1 cellular context compared by ENCODE assay signal in genomic region chr11:96331556-96332168, GRCh38.
TF ChIP-seq lines count a peak whose summit lies in the region.

No MANE protein-coding gene starts in this region.

TF ChIP-seq in K562, 482 proteins besides CTCF, POLR2A, EP300 and RAD21 (continued from another document):
- no peak for TF ChIP-seq HMBOX1 (IDR thresholded peaks at IDR 0.05)
- TF ChIP-seq DNMT1 (IDR thresholded peaks at IDR 0.05) = no peak
- no peak for TF ChIP-seq PRDM10 (IDR thresholded peaks at IDR 0.05; ENCODE audit: partially characterized antibody)
- TF ChIP-seq TRIM25 (IDR thresholded peaks at IDR 0.05; ENCODE audit: borderline replicate concordance) = no peak
- TF ChIP-seq ZNF324 (CRISPR knock-in tag; IDR thresholded peaks at IDR 0.05) = no peak
- no peak for TF ChIP-seq RERE (CRISPR knock-in tag; IDR thresholded peaks at IDR 0.05; ENCODE audit: borderline replicate concordance)
- TF ChIP-seq SP1 (CRISPR knock-in tag; IDR thresholded peaks at IDR 0.05) = no peak
- peak; percentile 10; the same call in 1 of the 2 replicates for TF ChIP-seq SMARCA4 (IDR thresholded peaks at IDR 0.05)
- TF ChIP-seq SUPT5H (IDR thresholded peaks at IDR 0.05) = no peak
- TF ChIP-seq DPF2 (IDR thresholded peaks at IDR 0.05) = no peak
- TF ChIP-seq NR3C1 (CRISPR knock-in tag; IDR thresholded peaks at IDR 0.05) = no peak
- no peak for TF ChIP-seq SRF (CRISPR knock-in tag; IDR thresholded peaks at IDR 0.05)
- TF ChIP-seq C11orf30 (IDR thresholded peaks at IDR 0.05; ENCODE audit: low read depth) = peak; percentile 31; the same call in 1 of the 2 replicates
- peak; percentile 6; the same call in 1 of the 2 replicates for TF ChIP-seq CEBPB (tag; IDR thresholded peaks at IDR 0.05)
- TF ChIP-seq ZNF445 (CRISPR knock-in tag; IDR thresholded peaks at IDR 0.05; ENCODE audit: low read depth) = no peak
- no peak for TF ChIP-seq CREBBP (IDR thresholded peaks at IDR 0.05; ENCODE audit: low read depth, low read length)
- no peak for TF ChIP-seq PHB2 (IDR thresholded peaks at IDR 0.05; ENCODE audit: low read depth)
- no peak for TF ChIP-seq ZNF592 (IDR thresholded peaks at IDR 0.05)
- TF ChIP-seq ZNF785 (CRISPR knock-in tag; IDR thresholded peaks at IDR 0.05) = no peak
- no peak for TF ChIP-seq NFXL1 (CRISPR knock-in tag; IDR thresholded peaks at IDR 0.05)
- TF ChIP-seq ZNF717 (CRISPR knock-in tag; IDR thresholded peaks at IDR 0.05) = no peak
- TF ChIP-seq SMARCB1 (IDR thresholded peaks at IDR 0.05; ENCODE audit: insufficient read length, low read depth) = no peak
- TF ChIP-seq MBD2 (IDR thresholded peaks at IDR 0.05; ENCODE audit: borderline replicate concordance, low read depth) = no peak
- no peak for TF ChIP-seq TFE3 (CRISPR knock-in tag; IDR thresholded peaks at IDR 0.05)
- no peak for TF ChIP-seq MIER1 (IDR thresholded peaks at IDR 0.05; ENCODE audit: low read depth)
